ENCODE assay signal across 8 cellular contexts in the genomic region with DNA sequence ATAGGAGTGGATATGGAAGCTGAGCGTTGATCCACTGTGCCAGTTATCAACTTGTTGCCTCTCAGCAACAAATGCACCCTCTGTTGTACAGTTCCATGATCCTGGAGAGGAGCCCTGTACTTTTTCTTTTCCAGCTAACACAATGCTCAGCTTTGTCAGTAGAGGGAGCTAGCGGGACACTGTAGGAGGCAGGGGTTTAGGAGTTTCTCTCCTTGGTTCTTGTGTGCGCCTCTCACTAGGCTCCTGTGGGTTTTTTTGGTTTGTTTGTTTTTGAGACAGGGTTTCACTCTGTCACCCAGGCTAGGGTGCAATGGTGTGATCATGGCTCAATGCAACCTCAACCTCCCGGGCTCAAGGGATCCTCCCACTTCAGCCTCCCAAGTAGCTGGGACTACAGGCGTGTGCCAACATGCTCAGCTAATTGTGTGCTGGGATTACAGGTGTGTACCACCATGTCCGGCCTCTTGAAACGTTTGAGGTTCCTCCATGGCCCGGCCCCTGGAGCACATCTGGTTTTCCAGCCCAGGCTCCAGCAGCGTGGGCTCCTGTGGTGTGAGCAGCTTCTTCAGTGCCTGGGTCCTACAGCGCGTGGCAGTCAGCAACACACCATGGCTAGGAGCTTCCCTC. TPM values are rescaled to one million over a fixed set of nuclear protein-coding genes. Genes with fewer than 3 reads are reported as not detected.
A peak's percentile ranks its signal among the peaks of the same experiment; 100 is the strongest.
DNase-seq lines count a peak whose midpoint lies in the region; ATAC-seq, FAIRE-seq and TF ChIP-seq lines count a peak whose summit lies in the region.

No MANE protein-coding gene starts in this region.

- no peaks in the 10 kb centered on the region for H3K9me3 ChIP-seq in CD4-positive, alpha-beta T cell (ENCODE audit: control insufficient read depth, low read length)
- H3K9me3 ChIP-seq in Panc1 (ENCODE audit: control insufficient read depth, insufficient read depth, low read depth, low read length), result no peaks in the 10 kb centered on the region

- no peaks in the 10 kb centered on the region for H3K36me3 ChIP-seq in Panc1 (ENCODE audit: control insufficient read depth, insufficient read depth, low read length)

- peak; percentile 70 for TF ChIP-seq CTCF in CD4-positive, alpha-beta T cell (IDR thresholded peaks at IDR 0.05)
- peak; percentile 97 for TF ChIP-seq CTCF in Panc1 (IDR thresholded peaks at IDR 0.05)

- H3K4me1 ChIP-seq in Panc1 (ENCODE audit: control insufficient read depth, insufficient read depth, low read length), result no peaks in the 10 kb centered on the region

- no peak overlapping the region for H3K27ac ChIP-seq in CD4-positive, alpha-beta T cell (ENCODE audit: low read depth, low read length)
- no peak overlapping the region for H3K27ac ChIP-seq in Panc1 (ENCODE audit: low read length)

- H3K36me3 Mint-ChIP-seq in CD4-positive, alpha-beta T cell (ENCODE audit: low read depth), result no peaks in the 10 kb centered on the region

- CTCF ChIA-PET in CD4-positive, alpha-beta T cell (lab: Charles Lee), result interaction anchor here (0.7 to 2.0 kb wide), 18 partner anchors 8 to 168 kb away, joined by 3 to 19 read pairs (median 4); partner anchors contain the start of genes AVPI1, MORN4 and ZFYVE27
- CTCF ChIA-PET in Panc1 (lab: Charles Lee), result interaction anchor here (0.5 to 1.9 kb wide), 14 partner anchors 9 to 324 kb away, joined by 3 to 13 read pairs (median 3); partner anchors contain the start of gene AVPI1

- no TSS peak for BruUV-seq in Panc1 (replicated peaks; lab: Mats Ljungman, UMichigan)

- H3K27me3 Mint-ChIP-seq in CD4-positive, alpha-beta T cell, result peaks cover 30% of the 10 kb centered on the region

- no peak overlapping the region for H3K27ac Mint-ChIP-seq in CD4-positive, alpha-beta T cell

- H3K4me3 ChIP-seq in Panc1 (ENCODE audit: low read depth in 2 of 2, low read length in 2 of 2), result no peak overlapping the region

- H3K9me3 Mint-ChIP-seq in CD4-positive, alpha-beta T cell, result no peaks in the 10 kb centered on the region

- intact Hi-C loops in CD4-positive, alpha-beta T cell (cut with DNase I, micrococcal nuclease), result loop anchor here (2.0 to 10.0 kb wide), 2 partner anchors 25 to 343 kb away; no protein-coding TSS in a partner anchor
- intact Hi-C loops in Panc1 (cut with micrococcal nuclease; ENCODE audit: unreplicated experiment) (no loop called here), left cardiac atrium (cut with DNase I) (loop anchor here in 1 of 2 donors (5.0 kb wide), 1 partner anchor 36 kb away; the partner anchor contains the start of gene ZFYVE27)

- no peaks in the 10 kb centered on the region for H3K4me1 Mint-ChIP-seq in CD4-positive, alpha-beta T cell (ENCODE audit: low read depth)

- POLR2A ChIA-PET in CD4-positive, alpha-beta T cell (lab: Charles Lee), result interaction anchor here (1.6 to 1.8 kb wide), 2 partner anchors 15 to 35 kb away, joined by 6 to 14 read pairs; partner anchors contain the start of genes AVPI1 and ZFYVE27
- POLR2A ChIA-PET in Panc1 (lab: Charles Lee), result interaction anchor here (0.6 kb wide), 1 partner anchor 32 kb away, joined by 3 read pairs; no protein-coding TSS in a partner anchor

- ATAC-seq in CD4-positive, alpha-beta T cell (ENCODE audit: poor library complexity), result peak; percentile 98
- ATAC-seq in GM18867 (IDR thresholded peaks at IDR 0.05; ENCODE audit: unreplicated experiment), result peak; percentile 78
- ATAC-seq in Panc1, result peak; percentile 96
- peak; percentile 93 to 94 for ATAC-seq in left cardiac atrium

- H3K4me3 Mint-ChIP-seq in CD4-positive, alpha-beta T cell, result no peak overlapping the region

- FAIRE-seq in HTR-8/SVneo (lab: Jason Lieb, UNC), result no peak

- H3K27me3 ChIP-seq in CD4-positive, alpha-beta T cell (ENCODE audit: control insufficient read depth, insufficient read depth, low read length), result no peaks in the 10 kb centered on the region
- H3K27me3 ChIP-seq in Panc1 (ENCODE audit: control insufficient read depth, insufficient read depth, low read length), result no peaks in the 10 kb centered on the region

- in situ Hi-C loops in Panc1 (cut with HindIII; ENCODE audit: low pct_unique_long_range_greater_than_20kb, low sequenced_read_pairs), result no loop called here

- DNase-seq in CD4-positive, alpha-beta T cell, result peak in 6 of 10 experiments; percentile 14 to 37 (median 24)
- DNase-seq in HTR-8/SVneo (ENCODE audit: insufficient read length, low spot score) (peak; percentile 82), Panc1 (ENCODE audit: low read depth, low spot score) (peak; percentile 65), amniotic epithelial cell (ENCODE audit: low read depth) (peak; percentile 69), left cardiac atrium (no peak), putamen (ENCODE audit: low spot score) (peak; percentile 83), cortex of kidney (lab: John Stamatoyannopoulos, UW) (no peak)

RNA-seq across cellular contexts. Expression of gene MARVELD1, which starts 12.0 kb away (rescaled TPM):
- under 1 TPM; 0.52 to 0.89 TPM for total RNA-seq in CD4-positive, alpha-beta T cell
- total RNA-seq in Panc1 (2021; ENCODE audit: unreplicated experiment) (53.1 TPM), left cardiac atrium (10 to 100 TPM; 16.3 to 17.4 TPM)
- polyA plus RNA-seq in Panc1 (2012; ENCODE audit: insufficient read length), result 58.1 TPM

RNA-seq across cellular contexts. Expression of gene AVPI1, which starts 14.5 kb away (rescaled TPM):
- total RNA-seq in CD4-positive, alpha-beta T cell, result 10 to 100 TPM; 10.7 to 11.6 TPM
- total RNA-seq in Panc1 (2021; ENCODE audit: unreplicated experiment) (8.0 TPM), left cardiac atrium (10 to 100 TPM; 13.2 to 16.3 TPM)
- polyA plus RNA-seq in Panc1 (2012; ENCODE audit: insufficient read length), result 7.8 TPM

RNA-seq across cellular contexts. Expression of gene ZFYVE27, which starts 35.4 kb away (rescaled TPM):
- 10 to 100 TPM; 58.4 to 60.6 TPM for total RNA-seq in CD4-positive, alpha-beta T cell
- total RNA-seq in Panc1 (2021; ENCODE audit: unreplicated experiment), result 37.9 TPM
- polyA plus RNA-seq in Panc1 (2012; ENCODE audit: insufficient read length), result 27.8 TPM
- 10 to 100 TPM; 15.7 to 19.5 TPM for total RNA-seq in left cardiac atrium

Comparison
In these comparisons a context has a peak if more than half of its experiments do, and no peak if none do; other contexts are left out.
1. DNase-seq: peak in CD4-positive, alpha-beta T cell (6 of 10), HTR-8/SVneo (single experiment), Panc1 (single experiment), amniotic epithelial cell (single experiment) and putamen (single experiment); none in left cardiac atrium (single experiment) and cortex of kidney (single experiment).
2. RNA of gene MARVELD1, which starts 12.0 kb away (total RNA-seq): 53.1 TPM in Panc1 (single experiment) and 16.3 to 17.4 TPM in left cardiac atrium; 0.52 to 0.89 TPM in CD4-positive, alpha-beta T cell; every median in the first group is over 4 times any median in the second.
3. Peak in every context shown above with its lines, with median percentiles within 50 percentile points of each other: ATAC-seq.